ENCODE assay signal across 1 cellular context in the genomic region with DNA sequence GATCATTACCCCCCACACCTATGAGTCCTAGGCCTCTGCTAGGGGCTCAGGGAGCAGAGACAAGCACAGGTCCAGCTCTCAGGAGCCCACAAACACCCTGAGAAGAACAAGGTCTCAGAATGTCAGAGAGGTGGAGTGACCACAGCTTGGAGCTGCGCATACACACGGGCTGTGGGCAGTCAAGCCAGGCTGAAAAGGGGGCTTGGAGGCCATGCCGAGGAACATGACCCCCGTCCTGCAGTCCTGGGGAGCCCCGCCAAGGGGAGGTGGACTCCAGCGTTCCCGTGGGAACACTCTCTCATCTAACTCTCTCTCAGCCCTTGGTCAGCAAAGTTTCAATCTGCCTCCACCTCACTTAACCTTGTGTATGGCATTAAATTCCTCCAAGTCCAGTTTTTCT.
TF ChIP-seq lines count a peak whose summit lies in the region.

No MANE protein-coding gene starts in this region.

TF ChIP-seq in GM12878, 131 proteins besides CTCF, POLR2A, EP300 and RAD21:
- TF ChIP-seq YY1 (IDR thresholded peaks at IDR 0.05; ENCODE audit: low read depth, low read length) (no peak), IRF4 (IDR thresholded peaks at IDR 0.05; ENCODE audit: low read depth, low read length) (no peak), FOXM1 (IDR thresholded peaks at IDR 0.05; ENCODE audit: low read depth, low read length) (no peak), ZNF217 (IDR thresholded peaks at IDR 0.05) (no peak), STAT3 (IDR thresholded peaks at IDR 0.05; ENCODE audit: low read depth, low read length) (no peak), RCOR1 (conservative IDR thresholded peaks at IDR 0.05; ENCODE audit: low read depth, low read length) (no peak), MTA3 (IDR thresholded peaks at IDR 0.05; ENCODE audit: borderline replicate concordance, low read length) (no peak), ETV6 (conservative IDR thresholded peaks at IDR 0.05 in 1 of 2, IDR thresholded peaks at IDR 0.05 in 1 of 2; ENCODE audit: borderline replicate concordance in 1 of 2, low read depth in 1 of 2) (no peak), TBL1XR1 (IDR thresholded peaks at IDR 0.05; ENCODE audit: low read depth, low read length) (no peak), MYB (IDR thresholded peaks at IDR 0.05; ENCODE audit: borderline replicate concordance, low read depth, low read length) (no peak), ZNF274 (IDR thresholded peaks at IDR 0.05; ENCODE audit: insufficient read depth, insufficient read length) (no peak), SP1 (IDR thresholded peaks at IDR 0.05; ENCODE audit: low read depth, low read length) (no peak), NKRF (conservative IDR thresholded peaks at IDR 0.05) (no peak), GATAD2B (conservative IDR thresholded peaks at IDR 0.05; ENCODE audit: low read depth) (no peak), MLLT1 (IDR thresholded peaks at IDR 0.05) (no peak), SUPT20H (IDR thresholded peaks at IDR 0.05; ENCODE audit: borderline replicate concordance, control insufficient read depth, low read depth, low read length) (no peak), ZSCAN29 (IDR thresholded peaks at IDR 0.05) (no peak)
- TF ChIP-seq, protein P1, sequence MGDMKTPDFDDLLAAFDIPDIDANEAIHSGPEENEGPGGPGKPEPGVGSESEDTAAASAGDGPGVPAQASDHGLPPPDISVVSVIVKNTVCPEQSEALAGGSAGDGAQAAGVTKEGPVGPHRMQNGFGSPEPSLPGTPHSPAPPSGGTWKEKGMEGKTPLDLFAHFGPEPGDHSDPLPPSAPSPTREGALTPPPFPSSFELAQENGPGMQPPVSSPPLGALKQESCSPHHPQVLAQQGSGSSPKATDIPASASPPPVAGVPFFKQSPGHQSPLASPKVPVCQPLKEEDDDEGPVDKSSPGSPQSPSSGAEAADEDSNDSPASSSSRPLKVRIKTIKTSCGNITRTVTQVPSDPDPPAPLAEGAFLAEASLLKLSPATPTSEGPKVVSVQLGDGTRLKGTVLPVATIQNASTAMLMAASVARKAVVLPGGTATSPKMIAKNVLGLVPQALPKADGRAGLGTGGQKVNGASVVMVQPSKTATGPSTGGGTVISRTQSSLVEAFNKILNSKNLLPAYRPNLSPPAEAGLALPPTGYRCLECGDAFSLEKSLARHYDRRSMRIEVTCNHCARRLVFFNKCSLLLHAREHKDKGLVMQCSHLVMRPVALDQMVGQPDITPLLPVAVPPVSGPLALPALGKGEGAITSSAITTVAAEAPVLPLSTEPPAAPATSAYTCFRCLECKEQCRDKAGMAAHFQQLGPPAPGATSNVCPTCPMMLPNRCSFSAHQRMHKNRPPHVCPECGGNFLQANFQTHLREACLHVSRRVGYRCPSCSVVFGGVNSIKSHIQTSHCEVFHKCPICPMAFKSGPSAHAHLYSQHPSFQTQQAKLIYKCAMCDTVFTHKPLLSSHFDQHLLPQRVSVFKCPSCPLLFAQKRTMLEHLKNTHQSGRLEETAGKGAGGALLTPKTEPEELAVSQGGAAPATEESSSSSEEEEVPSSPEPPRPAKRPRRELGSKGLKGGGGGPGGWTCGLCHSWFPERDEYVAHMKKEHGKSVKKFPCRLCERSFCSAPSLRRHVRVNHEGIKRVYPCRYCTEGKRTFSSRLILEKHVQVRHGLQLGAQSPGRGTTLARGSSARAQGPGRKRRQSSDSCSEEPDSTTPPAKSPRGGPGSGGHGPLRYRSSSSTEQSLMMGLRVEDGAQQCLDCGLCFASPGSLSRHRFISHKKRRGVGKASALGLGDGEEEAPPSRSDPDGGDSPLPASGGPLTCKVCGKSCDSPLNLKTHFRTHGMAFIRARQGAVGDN (IDR thresholded peaks at IDR 0.05) = no peak
- TF ChIP-seq, protein P2, sequence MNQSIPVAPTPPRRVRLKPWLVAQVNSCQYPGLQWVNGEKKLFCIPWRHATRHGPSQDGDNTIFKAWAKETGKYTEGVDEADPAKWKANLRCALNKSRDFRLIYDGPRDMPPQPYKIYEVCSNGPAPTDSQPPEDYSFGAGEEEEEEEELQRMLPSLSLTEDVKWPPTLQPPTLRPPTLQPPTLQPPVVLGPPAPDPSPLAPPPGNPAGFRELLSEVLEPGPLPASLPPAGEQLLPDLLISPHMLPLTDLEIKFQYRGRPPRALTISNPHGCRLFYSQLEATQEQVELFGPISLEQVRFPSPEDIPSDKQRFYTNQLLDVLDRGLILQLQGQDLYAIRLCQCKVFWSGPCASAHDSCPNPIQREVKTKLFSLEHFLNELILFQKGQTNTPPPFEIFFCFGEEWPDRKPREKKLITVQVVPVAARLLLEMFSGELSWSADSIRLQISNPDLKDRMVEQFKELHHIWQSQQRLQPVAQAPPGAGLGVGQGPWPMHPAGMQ (IDR thresholded peaks at IDR 0.05; ENCODE audit: borderline replicate concordance) = no peak
